8 cellular contexts compared by ENCODE assay signal in the genomic region with DNA sequence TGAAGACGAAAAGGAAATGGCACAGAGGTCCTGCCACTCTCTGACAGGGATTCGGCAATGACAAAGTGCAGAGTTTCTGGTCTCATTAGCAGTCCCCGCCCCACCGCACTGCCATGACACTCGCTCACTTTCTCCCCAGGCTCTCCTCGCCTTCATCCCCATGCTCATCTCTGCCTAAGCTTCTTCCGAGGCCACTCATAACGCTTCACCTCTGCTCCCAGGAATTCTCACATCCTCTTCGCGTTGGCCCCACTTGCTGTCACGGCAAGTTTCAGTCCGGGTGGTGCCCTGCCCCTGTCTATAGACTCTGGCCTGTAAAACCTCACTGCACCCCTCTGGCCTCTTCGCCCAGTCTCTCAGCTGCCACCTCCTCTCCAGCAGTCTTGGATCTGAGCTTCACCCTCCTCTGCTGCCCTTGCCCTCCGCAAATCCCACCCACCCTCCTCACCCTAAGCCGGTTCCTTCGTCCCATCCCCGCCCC. TPM values are rescaled to one million over a fixed set of nuclear protein-coding genes. Genes with fewer than 3 reads are reported as not detected.
DNase-seq lines count a peak whose midpoint lies in the region; ATAC-seq and TF ChIP-seq lines count a peak whose summit lies in the region.

No MANE protein-coding gene starts in this region.

- intact Hi-C loops in esophagus muscularis mucosa (cut with DNase I), result no loop called here
- intact Hi-C loops in natural killer cell (cut with micrococcal nuclease), result loop anchor here (1.0 kb wide), 1 partner anchor 24 kb away; no protein-coding TSS in a partner anchor

- peak overlapping the region; percentile 61 to 77 for H3K27ac Mint-ChIP-seq in natural killer cell

- H3K4me3 Mint-ChIP-seq in natural killer cell, result peak overlapping the region; percentile 92

- TF ChIP-seq CTCF in GM12864 (IDR thresholded peaks at IDR 0.05; ENCODE audit: low read depth, low read length, missing control alignments) (no peak), esophagus muscularis mucosa (IDR thresholded peaks at IDR 0.05) (no peak), natural killer cell (IDR thresholded peaks at IDR 0.05) (no peak), upper lobe of left lung (IDR thresholded peaks at IDR 0.05) (no peak)

- no peaks in the 10 kb centered on the region for H3K36me3 Mint-ChIP-seq in natural killer cell

- TF ChIP-seq POLR2A in esophagus muscularis mucosa (IDR thresholded peaks at IDR 0.05; ENCODE audit: low read depth) (no peak), upper lobe of left lung (IDR thresholded peaks at IDR 0.05) (no peak)

- no peaks in the 10 kb centered on the region for H3K9me3 ChIP-seq in MG63
- no peaks in the 10 kb centered on the region for H3K9me3 ChIP-seq in esophagus muscularis mucosa
- H3K9me3 ChIP-seq in upper lobe of left lung, result no peaks in the 10 kb centered on the region

- WGBS in esophagus muscularis mucosa, result 1% methylated on average over 16 of the region's 17 CpGs
- WGBS in upper lobe of left lung, 2 donors, result 2% methylated on average over 17 of the region's 17 CpGs

- peaks cover 2% of the 10 kb centered on the region; the same call in 1 of the 2 replicates for H3K36me3 ChIP-seq in MG63
- no peaks in the 10 kb centered on the region for H3K36me3 ChIP-seq in esophagus muscularis mucosa
- no peaks in the 10 kb centered on the region for H3K36me3 ChIP-seq in upper lobe of left lung

- H3K27me3 Mint-ChIP-seq in natural killer cell (ENCODE audit: low read depth in 2 of 2), result no peaks in the 10 kb centered on the region

- H3K27ac ChIP-seq in esophagus muscularis mucosa (replicated peaks in 1 of 4), result peak overlapping the region; percentile 89 to 95 (median 92)
- H3K27ac ChIP-seq in upper lobe of left lung, result peak overlapping the region; percentile 81 to 95 (median 86)

- H3K27me3 ChIP-seq in MG63, result no peaks in the 10 kb centered on the region
- no peaks in the 10 kb centered on the region for H3K27me3 ChIP-seq in esophagus muscularis mucosa
- no peaks in the 10 kb centered on the region for H3K27me3 ChIP-seq in upper lobe of left lung

- H3K4me1 Mint-ChIP-seq in natural killer cell, result peaks cover 23 to 26% of the 10 kb centered on the region in 2 donors

- H3K4me1 ChIP-seq in esophagus muscularis mucosa, result peaks cover 17 to 35% (median 28%) of the 10 kb centered on the region in 4 donors
- peaks cover 14 to 29% (median 20%) of the 10 kb centered on the region in 4 donors for H3K4me1 ChIP-seq in upper lobe of left lung

- TF ChIP-seq EP300 in esophagus muscularis mucosa (IDR thresholded peaks at IDR 0.05) (no peak), upper lobe of left lung (IDR thresholded peaks at IDR 0.05) (no peak)

- H3K9me3 Mint-ChIP-seq in natural killer cell, result no peaks in the 10 kb centered on the region

- no peak for DNase-seq in GM12864 (ENCODE audit: low read depth)
- no peak for DNase-seq in MG63
- DNase-seq in activated CD8-positive, alpha-beta memory T cell treated with anti-CD3 and anti-CD28 coated beads, Interleukin-2, amount 50 U/mL, for 48 hours, result peak; percentile 73
- peak; percentile 92 for DNase-seq in esophagus muscularis mucosa (ENCODE audit: extremely low spot score)
- DNase-seq in natural killer cell, result peak; percentile 29
- peak in 1 of 2 donors; percentile 39 for DNase-seq in upper lobe of left lung
- no peak for DNase-seq in NCI-H2196 (lab: John Stamatoyannopoulos, UW; ENCODE audit: unreplicated experiment)

- ATAC-seq in natural killer cell (peak in 2 of 3 donors; percentile 14 to 34), upper lobe of left lung (ENCODE audit: low FRiP score in 2 of 2) (peak in 1 of 2 donors; percentile 23), HG03342 (IDR thresholded peaks at IDR 0.05; ENCODE audit: unreplicated experiment) (no peak)

- peak overlapping the region; percentile 92 for H3K4me3 ChIP-seq in GM12864 (ENCODE audit: low read depth, low read length)
- peak overlapping the region; percentile 100 for H3K4me3 ChIP-seq in MG63
- H3K4me3 ChIP-seq in esophagus muscularis mucosa, result peak overlapping the region; percentile 81 to 98 (median 96)
- peak overlapping the region; percentile 60 to 100 (median 96) for H3K4me3 ChIP-seq in upper lobe of left lung

RNA-seq across cellular contexts. Expression of a gene that starts 0.7 kb away (rescaled TPM):
- 3.2 and 3.5 TPM in 2 replicates for total RNA-seq in MG63 (2014; rRNA removed; shearing (Covaris generic); ENCODE audit: low replicate concordance)
- total RNA-seq in esophagus muscularis mucosa (10 to 100 TPM; 45.7 to 76.7 (median 69.8) TPM), natural killer cell (10 to 100 TPM; 51.2 to 58.5 (median 57.6) TPM), upper lobe of left lung (100 to 1,000 TPM in 1 of 6 donors, 10 to 100 TPM in 5; 34.8 to 103 (median 51.2) TPM)

RNA-seq across cellular contexts. Expression of a gene that starts 13.6 kb away (rescaled TPM):
- total RNA-seq in MG63 (2014; rRNA removed; shearing (Covaris generic); ENCODE audit: low replicate concordance), result 75.2 and 77.8 TPM in 2 replicates
- total RNA-seq in esophagus muscularis mucosa (100 to 1,000 TPM in 2 of 4 donors, 10 to 100 TPM in 2; 57.7 to 111 (median 85.6) TPM), natural killer cell (10 to 100 TPM; 58.0 to 75.6 (median 72.2) TPM), upper lobe of left lung (10 to 100 TPM; 25.5 to 50.0 (median 37.5) TPM)

RNA-seq across cellular contexts. Expression of a gene that starts 55.0 kb away (rescaled TPM):
- 20.3 and 32.8 TPM in 2 replicates for total RNA-seq in MG63 (2014; rRNA removed; shearing (Covaris generic); ENCODE audit: low replicate concordance)
- total RNA-seq in esophagus muscularis mucosa (100 to 1,000 TPM in 1 of 4 donors, 10 to 100 TPM in 3; 34.6 to 160 (median 55.2) TPM), natural killer cell (10 to 100 TPM; 68.1 to 90.5 (median 90.3) TPM), upper lobe of left lung (10 to 100 TPM; 24.6 to 68.1 (median 34.2) TPM)

Comparison
In these comparisons a context has a peak if more than half of its experiments do, and no peak if none do; other contexts are left out.
1. DNase-seq: peak in activated CD8-positive, alpha-beta memory T cell treated with anti-CD3 and anti-CD28 coated beads, Interleukin-2, amount 50 U/mL, for 48 hours (single experiment), esophagus muscularis mucosa (single experiment) and natural killer cell (single experiment); none in GM12864 (single experiment), MG63 (single experiment) and NCI-H2196 (single experiment).
2. Peak in every context shown above with its lines, with median percentiles within 50 percentile points of each other: H3K4me3 ChIP-seq.